17 cellular contexts compared by ENCODE assay signal in genomic region chr3:8660271-8660731, GRCh38. TPM values are rescaled to one million over a fixed set of nuclear protein-coding genes. Genes with fewer than 3 reads are reported as not detected.
DNase-seq lines count a peak whose midpoint lies in the region; ATAC-seq, FAIRE-seq and TF ChIP-seq lines count a peak whose summit lies in the region.
"Had no signal": no experiment of that assay in that cellular context is flagged by ENCODE, and none has a peak within 500 bp of the region (broad histone marks: within the 10 kb centered on the region; RNA-seq: fewer than 3 reads in every experiment).

No MANE protein-coding gene starts in this region.

- H3K4me3 ChIP-seq in OCI-LY1 (ENCODE audit: low read depth, low read length, poor library complexity, severe bottlenecking): no peak overlapping the region
- H3K4me3 ChIP-seq in endodermal cell (ENCODE audit: low read length): peak overlapping the region; percentile 63

- FAIRE-seq in frontal cortex (lab: Jason Lieb, UNC) (no peak), D721Med (lab: Jason Lieb, UNC) (no peak)

- H3K9me3 ChIP-seq in OCI-LY1 (ENCODE audit: low read length) (peaks cover 5% of the 10 kb centered on the region; the same call in 1 of the 2 replicates), endodermal cell (ENCODE audit: control insufficient read depth, low read length) (no peaks in the 10 kb centered on the region)

- TF ChIP-seq CTCF in OCI-LY1 (IDR thresholded peaks at IDR 0.05; ENCODE audit: low read length) (no peak), endodermal cell (conservative IDR thresholded peaks at IDR 0.05) (no peak), osteocyte (IDR thresholded peaks at IDR 0.05) (no peak), D721Med (IDR thresholded peaks at IDR 0.05; ENCODE audit: insufficient read depth, missing control alignments) (no peak)

- H3K36me3 Mint-ChIP-seq in endodermal cell (ENCODE audit: low read depth) (peaks cover 6% of the 10 kb centered on the region), osteocyte (ENCODE audit: unreplicated experiment) (peaks cover 3% of the 10 kb centered on the region)
- H3K36me3 Mint-ChIP-seq: CD8-positive, alpha-beta T cell; natural killer cell treated with Interleukin-12 subunit alpha and Interleukin-12 subunit beta and Interleukin-15 and Interleukin-18, amount 100 ng/mL, for 72 hours had no signal

- no peaks in the 10 kb centered on the region for H3K9me2 ChIP-seq in OCI-LY1 (ENCODE audit: low read depth, low read length)

- WGBS in endodermal cell (ENCODE audit: insufficient coverage in 1 of 2, insufficient read length in 1 of 2), 2 experiments: 51% methylated on average over 2 of the region's 2 CpGs; no CpG with 5 or more reads in 1 of the 2 experiments

- H3K4me1 Mint-ChIP-seq in endodermal cell (peaks cover 67% of the 10 kb centered on the region), osteocyte (ENCODE audit: unreplicated experiment) (peaks cover 52% of the 10 kb centered on the region)

- no peak overlapping the region for H3K4me2 ChIP-seq in OCI-LY1 (ENCODE audit: low read length)

- no peaks in the 10 kb centered on the region for H3K79me2 ChIP-seq in OCI-LY1 (ENCODE audit: insufficient read depth, low read length)

- H3K27me3 ChIP-seq in OCI-LY1 (ENCODE audit: insufficient read depth, low read length): no peaks in the 10 kb centered on the region
- no peaks in the 10 kb centered on the region for H3K27me3 ChIP-seq in endodermal cell (ENCODE audit: control insufficient read depth, insufficient read depth, low read length, poor library complexity, severe bottlenecking)

- no peaks in the 10 kb centered on the region for H3K27me3 Mint-ChIP-seq in endodermal cell (ENCODE audit: insufficient read depth)
- no peaks in the 10 kb centered on the region for H3K27me3 Mint-ChIP-seq in osteocyte (ENCODE audit: unreplicated experiment)

- H3K36me3 ChIP-seq in OCI-LY1 (ENCODE audit: insufficient read depth, low read length) (peaks cover 7% of the 10 kb centered on the region; the same call in 1 of the 2 replicates), endodermal cell (ENCODE audit: control insufficient read depth, insufficient read depth, low read length) (peaks cover 6% of the 10 kb centered on the region)

- H4K20me1 ChIP-seq in OCI-LY1 (ENCODE audit: insufficient read depth, low read length): no peaks in the 10 kb centered on the region

- H3K9me3 Mint-ChIP-seq in endodermal cell: peaks cover 4% of the 10 kb centered on the region
- no peaks in the 10 kb centered on the region for H3K9me3 Mint-ChIP-seq in osteocyte (ENCODE audit: unreplicated experiment)
- H3K9me3 Mint-ChIP-seq: CD8-positive, alpha-beta T cell; natural killer cell treated with Interleukin-12 subunit alpha and Interleukin-12 subunit beta and Interleukin-15 and Interleukin-18, amount 100 ng/mL, for 72 hours; stimulated activated naive CD8-positive, alpha-beta T cell treated with anti-CD3 and anti-CD28 coated beads, Interleukin-15, Interleukin-2, amounts not matched to agents 100 ng/mL and 50 ng/mL, for 24 hours; T-helper 1 cell treated with Interleukin-12 subunit alpha and Interleukin-12 subunit beta and Interleukin-4 antibody, amounts not matched to agents 30 μg/mL and 1 μg/mL, for 36 hours had no signal

- H2AFZ ChIP-seq in OCI-LY1 (ENCODE audit: low read length): no peak overlapping the region

- H3K4me1 ChIP-seq in OCI-LY1 (ENCODE audit: insufficient read depth, low read length, severe bottlenecking) (peaks cover 76% of the 10 kb centered on the region), endodermal cell (ENCODE audit: control insufficient read depth, insufficient read depth, low read length) (peaks cover 17% of the 10 kb centered on the region)

- H3K4me3 Mint-ChIP-seq in endodermal cell: peak overlapping the region; percentile 29
- peak overlapping the region; percentile 20 for H3K4me3 Mint-ChIP-seq in osteocyte (ENCODE audit: unreplicated experiment)
- H3K4me3 Mint-ChIP-seq: CD8-positive, alpha-beta T cell; natural killer cell treated with Interleukin-12 subunit alpha and Interleukin-12 subunit beta and Interleukin-15 and Interleukin-18, amount 100 ng/mL, for 72 hours; stimulated activated naive CD8-positive, alpha-beta T cell treated with anti-CD3 and anti-CD28 coated beads, Interleukin-15, Interleukin-2, amounts not matched to agents 100 ng/mL and 50 ng/mL, for 24 hours; T-helper 1 cell treated with Interleukin-12 subunit alpha and Interleukin-12 subunit beta and Interleukin-4 antibody, amounts not matched to agents 30 μg/mL and 1 μg/mL, for 36 hours had no signal

- H3K9ac ChIP-seq in OCI-LY1 (ENCODE audit: low read length) (no peak overlapping the region), endodermal cell (ENCODE audit: extremely low read depth, low read length, poor library complexity, severe bottlenecking) (peak overlapping the region; percentile 17)

- no peak for ATAC-seq in HG02798 (IDR thresholded peaks at IDR 0.05; ENCODE audit: poor library complexity, unreplicated experiment)
- ATAC-seq: CD8-positive, alpha-beta T cell; natural killer cell treated with Interleukin-12 subunit alpha and Interleukin-12 subunit beta and Interleukin-15 and Interleukin-18, amount 100 ng/mL, for 72 hours had no signal

- peak overlapping the region; percentile 91 for H3K27ac Mint-ChIP-seq in endodermal cell
- H3K27ac Mint-ChIP-seq in osteocyte (ENCODE audit: unreplicated experiment): peak overlapping the region; percentile 95
- H3K27ac Mint-ChIP-seq: CD8-positive, alpha-beta T cell; natural killer cell treated with Interleukin-12 subunit alpha and Interleukin-12 subunit beta and Interleukin-15 and Interleukin-18, amount 100 ng/mL, for 72 hours; stimulated activated naive CD8-positive, alpha-beta T cell treated with anti-CD3 and anti-CD28 coated beads, Interleukin-15, Interleukin-2, amounts not matched to agents 100 ng/mL and 50 ng/mL, for 24 hours; T-helper 1 cell treated with Interleukin-12 subunit alpha and Interleukin-12 subunit beta and Interleukin-4 antibody, amounts not matched to agents 30 μg/mL and 1 μg/mL, for 36 hours had no signal

- H3F3A ChIP-seq in OCI-LY1 (ENCODE audit: insufficient read depth, low read length): peaks cover 7% of the 10 kb centered on the region

- peak overlapping the region; percentile 97 for H3K27ac ChIP-seq in OCI-LY1 (ENCODE audit: low read depth, low read length, poor library complexity, severe bottlenecking)
- peak overlapping the region; percentile 56 for H3K27ac ChIP-seq in endodermal cell (ENCODE audit: low read depth, low read length)

- DNase-seq in Daoy (ENCODE audit: low read depth) (peak; percentile 50), endodermal cell (peak; percentile 46), osteocyte (ENCODE audit: extremely low spot score, unreplicated experiment) (no peak), DMS153 treated with DMSO at 0.1 percent for 48 hours (lab: John Stamatoyannopoulos, UW; ENCODE audit: unreplicated experiment) (no peak), frontal cortex (ENCODE audit: low spot score in 2 of 2) (no peak), D721Med (ENCODE audit: insufficient read length, low spot score) (no peak)
- DNase-seq: activated CD4-positive, alpha-beta T cell treated with anti-CD3 and anti-CD28 coated beads for 1 hour; activated T-cell treated with anti-CD3 and anti-CD28 coated beads for 4 hours; CD8-positive, alpha-beta T cell; effector CD4-positive, alpha-beta T cell; NCI-H1105 treated with DMSO at 0.1 percent for 48 hours had no signal

RNA-seq across cellular contexts. Expression of gene SSUH2, which starts 15.7 kb away (rescaled TPM):
- total RNA-seq in Daoy (2014; rRNA removed; shearing (Covaris generic)): 0.27 and 0.40 TPM in 2 replicates
- total RNA-seq in endodermal cell: 1 to 10 TPM; 5.3 to 7.9 TPM
- 19.1 TPM for polyA plus RNA-seq in endodermal cell (2013, experiment 1 of 2)
- 22.6 TPM for polyA plus RNA-seq in endodermal cell (2013, experiment 2 of 2)
- not detected in 2 replicates for total RNA-seq in osteocyte
- 0.41 TPM for total RNA-seq in frontal cortex
- total RNA-seq: CD8-positive, alpha-beta T cell; kidney epithelial cell; natural killer cell treated with Interleukin-12 subunit alpha and Interleukin-12 subunit beta and Interleukin-15 and Interleukin-18, amount 100 ng/mL, for 72 hours had no signal

Comparison
In these comparisons a context has a peak if more than half of its experiments do, and no peak if none do; other contexts are left out.
1. DNase-seq: peak in Daoy (single experiment) and endodermal cell (single experiment); none in osteocyte (single experiment), DMS153 treated with DMSO at 0.1 percent for 48 hours (single experiment), frontal cortex (0 of 2) and D721Med (single experiment).